2 cellular contexts compared by ENCODE assay signal in the genomic region with DNA sequence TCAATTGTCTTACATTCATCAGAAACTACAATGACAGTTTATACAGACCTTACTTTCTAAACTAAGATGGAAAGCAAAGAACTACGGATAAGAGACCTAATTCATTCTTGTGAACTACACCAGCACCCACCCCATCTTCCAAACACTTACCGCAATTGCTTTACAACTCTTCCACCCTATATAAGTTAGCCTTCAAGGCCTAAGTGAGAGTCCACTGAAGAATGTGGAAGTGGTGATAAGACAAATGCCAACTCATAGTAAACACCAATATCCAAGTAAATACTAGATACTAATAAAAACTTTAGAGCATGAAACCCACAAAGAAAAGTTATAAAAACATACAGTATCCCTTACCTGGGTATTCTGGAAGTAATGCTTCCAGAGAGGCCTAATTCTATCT.
TF ChIP-seq lines count a peak whose summit lies in the region.

No MANE protein-coding gene starts in this region.

TF ChIP-seq in HepG2, 621 proteins besides CTCF, POLR2A, EP300 and RAD21:
- no peak for TF ChIP-seq CBX5 (CRISPR knock-in tag; IDR thresholded peaks at IDR 0.05; ENCODE audit: borderline replicate concordance)
- no peak for TF ChIP-seq ZNF337 (CRISPR knock-in tag; IDR thresholded peaks at IDR 0.05; ENCODE audit: borderline replicate concordance, low read depth)
- TF ChIP-seq DR1 (CRISPR knock-in tag; IDR thresholded peaks at IDR 0.05) = no peak
- no peak for TF ChIP-seq ZNF761 (CRISPR knock-in tag; conservative IDR thresholded peaks at IDR 0.05)
- TF ChIP-seq, protein P1, sequence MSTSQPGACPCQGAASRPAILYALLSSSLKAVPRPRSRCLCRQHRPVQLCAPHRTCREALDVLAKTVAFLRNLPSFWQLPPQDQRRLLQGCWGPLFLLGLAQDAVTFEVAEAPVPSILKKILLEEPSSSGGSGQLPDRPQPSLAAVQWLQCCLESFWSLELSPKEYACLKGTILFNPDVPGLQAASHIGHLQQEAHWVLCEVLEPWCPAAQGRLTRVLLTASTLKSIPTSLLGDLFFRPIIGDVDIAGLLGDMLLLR (CRISPR knock-in tag; IDR thresholded peaks at IDR 0.05) = no peak

TF ChIP-seq in WTC11, 78 proteins besides CTCF, POLR2A, EP300 and RAD21:
- TF ChIP-seq RELA (CRISPR knock-in tag; IDR thresholded peaks at IDR 0.05; ENCODE audit: borderline replicate concordance) (no peak), KAT7 (CRISPR knock-in tag; IDR thresholded peaks at IDR 0.05; ENCODE audit: borderline replicate concordance) (no peak), FOXK1 (CRISPR knock-in tag; IDR thresholded peaks at IDR 0.05) (no peak), ZNF219 (CRISPR knock-in tag; IDR thresholded peaks at IDR 0.05; ENCODE audit: borderline replicate concordance) (no peak), ZNF317 (CRISPR knock-in tag; IDR thresholded peaks at IDR 0.05; ENCODE audit: borderline replicate concordance, low read depth) (no peak)
- TF ChIP-seq, protein P2, sequence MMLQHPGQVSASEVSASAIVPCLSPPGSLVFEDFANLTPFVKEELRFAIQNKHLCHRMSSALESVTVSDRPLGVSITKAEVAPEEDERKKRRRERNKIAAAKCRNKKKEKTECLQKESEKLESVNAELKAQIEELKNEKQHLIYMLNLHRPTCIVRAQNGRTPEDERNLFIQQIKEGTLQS (CRISPR knock-in tag; conservative IDR thresholded peaks at IDR 0.05) = no peak
